1 cellular context compared by ENCODE assay signal in genomic region chr6:3838992-3839867, GRCh38.
TF ChIP-seq lines count a peak whose summit lies in the region.

No MANE protein-coding gene starts in this region.

TF ChIP-seq in HepG2, 621 proteins besides CTCF, POLR2A, EP300 and RAD21 (continued from another document and continues in another):
- TF ChIP-seq ZHX2 (IDR thresholded peaks at IDR 0.05; ENCODE audit: low read depth): no peak
- TF ChIP-seq ZHX2 (CRISPR knock-in tag; IDR thresholded peaks at IDR 0.05; ENCODE audit: borderline replicate concordance): no peak
- TF ChIP-seq ZNF891 (CRISPR knock-in tag; IDR thresholded peaks at IDR 0.05): no peak
- TF ChIP-seq RXRB (CRISPR knock-in tag; IDR thresholded peaks at IDR 0.05; ENCODE audit: borderline replicate concordance): peak; percentile 81
- TF ChIP-seq PRPF4 (IDR thresholded peaks at IDR 0.05; ENCODE audit: low read depth, low read length, poor library complexity, severe bottlenecking): no peak
- TF ChIP-seq PAF1 (CRISPR knock-in tag; IDR thresholded peaks at IDR 0.05): no peak
- TF ChIP-seq ZNF563 (CRISPR knock-in tag; IDR thresholded peaks at IDR 0.05): peak; percentile 94
- TF ChIP-seq CREB1 (IDR thresholded peaks at IDR 0.05): no peak
- peak; percentile 31; the same call in 1 of the 2 replicates for TF ChIP-seq CREB1 (CRISPR knock-in tag; IDR thresholded peaks at IDR 0.05)
- no peak for TF ChIP-seq MTF2 (CRISPR knock-in tag; IDR thresholded peaks at IDR 0.05; ENCODE audit: borderline replicate concordance)
- no peak; the same call in 1 of the 2 replicates for TF ChIP-seq RFXAP (CRISPR knock-in tag; IDR thresholded peaks at IDR 0.05; ENCODE audit: borderline replicate concordance)
- no peak for TF ChIP-seq ELF4 (CRISPR knock-in tag; IDR thresholded peaks at IDR 0.05; ENCODE audit: borderline replicate concordance)
- TF ChIP-seq KDM6A (CRISPR knock-in tag; IDR thresholded peaks at IDR 0.05; ENCODE audit: low read depth): peak; percentile 68; the same call in 1 of the 2 replicates
- peak; percentile 94 for TF ChIP-seq GATAD2A (CRISPR knock-in tag; IDR thresholded peaks at IDR 0.05)
- no peak for TF ChIP-seq SAFB2 (CRISPR knock-in tag; IDR thresholded peaks at IDR 0.05; ENCODE audit: borderline replicate concordance, low read depth)
- no peak for TF ChIP-seq ZNF317 (CRISPR knock-in tag; IDR thresholded peaks at IDR 0.05)
- no peak for TF ChIP-seq HOXA5 (CRISPR knock-in tag; IDR thresholded peaks at IDR 0.05)
- peak; percentile 96 for TF ChIP-seq ZKSCAN5 (CRISPR knock-in tag; IDR thresholded peaks at IDR 0.05)
- TF ChIP-seq EZH2 (conservative IDR thresholded peaks at IDR 0.05; ENCODE audit: low read depth, low read length): no peak
- TF ChIP-seq ZNF639 (CRISPR knock-in tag; conservative IDR thresholded peaks at IDR 0.05): peak; percentile 58; the same call in 1 of the 2 replicates
- TF ChIP-seq NCOA2 (CRISPR knock-in tag; IDR thresholded peaks at IDR 0.05): peak; percentile 63
- no peak for TF ChIP-seq PAWR (CRISPR knock-in tag; IDR thresholded peaks at IDR 0.05; ENCODE audit: borderline replicate concordance)
- peak; percentile 38; the same call in 1 of the 2 replicates for TF ChIP-seq CBX5 (CRISPR knock-in tag; IDR thresholded peaks at IDR 0.05; ENCODE audit: borderline replicate concordance)
- TF ChIP-seq ZNF20 (CRISPR knock-in tag; IDR thresholded peaks at IDR 0.05): no peak
- TF ChIP-seq RORA (CRISPR knock-in tag; IDR thresholded peaks at IDR 0.05): no peak
- TF ChIP-seq RBM22 (optimal IDR thresholded peaks at IDR 0.05; ENCODE audit: low read length): no peak
- 0 out of 2 replicates have a peak, but pooled peaks have one; percentile 4 for TF ChIP-seq HNRNPL (IDR thresholded peaks at IDR 0.05; ENCODE audit: low read depth, low read length)
- no peak for TF ChIP-seq RBAK (CRISPR knock-in tag; IDR thresholded peaks at IDR 0.05)
- no peak for TF ChIP-seq ZUFSP (CRISPR knock-in tag; IDR thresholded peaks at IDR 0.05; ENCODE audit: borderline replicate concordance)
- TF ChIP-seq HNF1A (IDR thresholded peaks at IDR 0.05; ENCODE audit: low read depth): peak; percentile 52; the same call in 1 of the 2 replicates
- TF ChIP-seq HNF1A (CRISPR knock-in tag; IDR thresholded peaks at IDR 0.05; ENCODE audit: borderline replicate concordance): peak; percentile 31; the same call in 1 of the 2 replicates
- TF ChIP-seq ZBTB4 (CRISPR knock-in tag; IDR thresholded peaks at IDR 0.05; ENCODE audit: borderline replicate concordance): peak; percentile 44; the same call in 1 of the 2 replicates
- no peak for TF ChIP-seq SP4 (CRISPR knock-in tag; IDR thresholded peaks at IDR 0.05)
- TF ChIP-seq ZC3H13 (CRISPR knock-in tag; IDR thresholded peaks at IDR 0.05): no peak
- TF ChIP-seq NFKBIZ (CRISPR knock-in tag; IDR thresholded peaks at IDR 0.05): peak; percentile 55; the same call in 1 of the 2 replicates
- TF ChIP-seq RBFOX2 (IDR thresholded peaks at IDR 0.05; ENCODE audit: low read depth, low read length): peak; percentile 71
- no peak for TF ChIP-seq ZSCAN20 (CRISPR knock-in tag; IDR thresholded peaks at IDR 0.05; ENCODE audit: borderline replicate concordance)
- peak; percentile 60 for TF ChIP-seq KAT8 (CRISPR knock-in tag; IDR thresholded peaks at IDR 0.05)
- TF ChIP-seq USF2 (IDR thresholded peaks at IDR 0.05; ENCODE audit: low read depth, low read length): 0 out of 2 replicates have a peak, but pooled peaks have one; percentile 24
- no peak; the same call in 1 of the 2 replicates for TF ChIP-seq USF2 (CRISPR knock-in tag; IDR thresholded peaks at IDR 0.05; ENCODE audit: borderline replicate concordance)
- TF ChIP-seq TERF1 (CRISPR knock-in tag; IDR thresholded peaks at IDR 0.05): no peak
